In genomic region chr20:53597085-53597482, GRCh38 we compare ENCODE assay signal across 10 cellular contexts. TPM values are rescaled to one million over a fixed set of nuclear protein-coding genes. Genes with fewer than 3 reads are reported as not detected.
DNase-seq lines count a peak whose midpoint lies in the region; ATAC-seq, FAIRE-seq and TF ChIP-seq lines count a peak whose summit lies in the region.
"Had no signal": no experiment of that assay in that cellular context is flagged by ENCODE, and none has a peak within 500 bp of the region (broad histone marks: within the 10 kb centered on the region; RNA-seq: fewer than 3 reads in every experiment).

No MANE protein-coding gene starts in this region.

- TF ChIP-seq CTCF in HL-60 (IDR thresholded peaks at IDR 0.05; ENCODE audit: insufficient read depth, low read length) (no peak), fibroblast of the aortic adventitia (IDR thresholded peaks at IDR 0.05; ENCODE audit: insufficient read depth, low read length) (no peak)

- peaks cover 0 to 2% of the 10 kb centered on the region in 2 donors for H3K4me1 ChIP-seq in small intestine (ENCODE audit: control insufficient read depth in 2 of 2, insufficient read depth in 1 of 2, low read depth in 1 of 2, low read length in 1 of 2)
- H3K4me1 ChIP-seq in aorta (ENCODE audit: control insufficient read depth in 1 of 2, insufficient read depth in 2 of 2, low read length in 2 of 2): no peaks in the 10 kb centered on the region

- H3K36me3 ChIP-seq in small intestine (ENCODE audit: control insufficient read depth in 2 of 2, insufficient read depth in 2 of 2, low read length in 2 of 2): peaks cover 0 to 2% of the 10 kb centered on the region in 2 donors
- no peaks in the 10 kb centered on the region for H3K36me3 ChIP-seq in aorta (ENCODE audit: control insufficient read depth in 1 of 2, insufficient read depth in 2 of 2, low read length in 1 of 2)

- H3K27ac Mint-ChIP-seq in activated CD4-positive, alpha-beta memory T cell treated with anti-CD3 and anti-CD28 coated beads, Interleukin-2, amount 10 ng/mL, durations not matched to agents 7 days and 5 days: peak overlapping the region; percentile 1

- H3K27ac ChIP-seq in HL-60 (replicated peaks) (0 out of 2 replicates have a peak overlapping the region, but pooled peaks have one; percentile 11), small intestine (ENCODE audit: low read depth in 1 of 2, low read length in 1 of 2) (peak overlapping the region; percentile 46 to 70), aorta (ENCODE audit: low read depth in 1 of 2, low read length in 2 of 2) (no peak overlapping the region)

- no peak overlapping the region for H3K4me3 ChIP-seq in HL-60 (replicated peaks; ENCODE audit: insufficient read depth, low read length)
- H3K4me3 ChIP-seq in fibroblast of the aortic adventitia (ENCODE audit: low read depth, low read length): no peak overlapping the region
- peak overlapping the region in 1 of 2 donors; percentile 35 for H3K4me3 ChIP-seq in small intestine (ENCODE audit: low read depth in 1 of 2, low read length in 2 of 2)
- no peak overlapping the region for H3K4me3 ChIP-seq in aorta (ENCODE audit: low read length in 2 of 2)

- H3K36me3 Mint-ChIP-seq in activated CD4-positive, alpha-beta memory T cell treated with anti-CD3 and anti-CD28 coated beads, Interleukin-2, amount 10 ng/mL, durations not matched to agents 7 days and 5 days (ENCODE audit: low read depth): peaks cover 27% of the 10 kb centered on the region

- H3K4me3 Mint-ChIP-seq in activated CD4-positive, alpha-beta memory T cell treated with anti-CD3 and anti-CD28 coated beads, Interleukin-2, amount 10 ng/mL, durations not matched to agents 7 days and 5 days: no peak overlapping the region

- H3K27me3 Mint-ChIP-seq in activated CD4-positive, alpha-beta memory T cell treated with anti-CD3 and anti-CD28 coated beads, Interleukin-2, amount 10 ng/mL, durations not matched to agents 7 days and 5 days: no peaks in the 10 kb centered on the region

- H3K27me3 ChIP-seq in HL-60 (ENCODE audit: insufficient read depth, poor library complexity, severe bottlenecking) (no peaks in the 10 kb centered on the region), small intestine (ENCODE audit: control insufficient read depth in 2 of 2, insufficient read depth in 2 of 2, low read length in 2 of 2) (no peaks in the 10 kb centered on the region), aorta (ENCODE audit: control insufficient read depth in 1 of 2, insufficient read depth in 2 of 2, low read length in 1 of 2) (no peaks in the 10 kb centered on the region)

- H3K4me1 Mint-ChIP-seq in activated CD4-positive, alpha-beta memory T cell treated with anti-CD3 and anti-CD28 coated beads, Interleukin-2, amount 10 ng/mL, durations not matched to agents 7 days and 5 days: peaks cover 46% of the 10 kb centered on the region

- FAIRE-seq in small intestine (lab: Jason Lieb, UNC): no peak
- FAIRE-seq: GM18507 had no signal

- 18 to 42% (median 34%) methylated on average over 3 of the region's 3 CpGs for WGBS in small intestine, 3 donors
- WGBS in aorta, 2 donors: 13 to 20% methylated on average over 3 of the region's 3 CpGs

- H3K9me3 ChIP-seq in small intestine (ENCODE audit: control insufficient read depth, low read depth) (no peaks in the 10 kb centered on the region), aorta (ENCODE audit: control insufficient read depth, low read length) (no peaks in the 10 kb centered on the region)

- DNase-seq in HL-60 (ENCODE audit: low read depth in 1 of 2, low spot score in 1 of 2) (no peak), fibroblast of the aortic adventitia (ENCODE audit: low read depth) (peak; percentile 62), small intestine (peak; percentile 29), aorta (no peak), NCI-H1092 treated with DMSO at 0.1 percent for 48 hours (lab: John Stamatoyannopoulos, UW) (no peak), left colon (no peak)
- no peak for DNase-seq in activated CD4-positive, alpha-beta memory T cell treated with anti-CD3 and anti-CD28 coated beads, Interleukin-2, amount 10 ng/mL, durations not matched to agents 7 days and 5 days
- DNase-seq: NCI-H2081 had no signal

- H3K9me3 Mint-ChIP-seq in activated CD4-positive, alpha-beta memory T cell treated with anti-CD3 and anti-CD28 coated beads, Interleukin-2, amount 10 ng/mL, durations not matched to agents 7 days and 5 days: no peaks in the 10 kb centered on the region

- intact Hi-C loops in aorta (cut with DNase I) (no loop called here), left colon (cut with DNase I, micrococcal nuclease) (no loop called here)

- POLR2A ChIA-PET in activated CD4-positive, alpha-beta memory T cell treated with anti-CD3 and anti-CD28 coated beads, Interleukin-2, amount 10 ng/mL, durations not matched to agents 7 days and 5 days (lab: Charles Lee): interaction anchor here (0.7 to 7.1 kb wide), 10 partner anchors 9 to 303 kb away, joined by 3 to 89 read pairs (median 6); no protein-coding TSS in a partner anchor

- CTCF ChIA-PET in activated CD4-positive, alpha-beta memory T cell treated with anti-CD3 and anti-CD28 coated beads, Interleukin-2, amount 10 ng/mL, durations not matched to agents 7 days and 5 days (lab: Charles Lee): interaction anchor here (0.6 to 1.6 kb wide), 2 partner anchors 12 to 54 kb away, joined by 3 to 11 read pairs; no protein-coding TSS in a partner anchor

- ATAC-seq in aorta (ENCODE audit: low FRiP score): no peak
- no peak for ATAC-seq in GM21515 (IDR thresholded peaks at IDR 0.05; ENCODE audit: unreplicated experiment)
- no peak for ATAC-seq in left colon

RNA-seq across cellular contexts. Expression of gene ZNF217, which starts 3.4 kb away (rescaled TPM):
- total RNA-seq in activated CD4-positive, alpha-beta memory T cell treated with anti-CD3 and anti-CD28 coated beads, Interleukin-2, amount 10 ng/mL, durations not matched to agents 7 days and 5 days: 10 to 100 TPM; 89.5 to 90.4 TPM
- total RNA-seq in fibroblast of the aortic adventitia (ENCODE audit: low replicate concordance) (15.8 and 32.3 TPM in 2 replicates), aorta (10 to 100 TPM; 26.5 to 30.9 TPM), left colon (10 to 100 TPM; 58.2 to 70.0 TPM)
- polyA plus RNA-seq in small intestine (10 to 100 TPM in 1 of 3 donors, 1 to 10 TPM in 2; 4.1 to 12.0 (median 5.4) TPM), aorta (1 to 10 TPM; 3.4 to 4.0 TPM)

Comparison
In these comparisons a context has a peak if more than half of its experiments do, and no peak if none do; other contexts are left out.
1. DNase-seq: peak in fibroblast of the aortic adventitia (single experiment) and small intestine (single experiment); none in HL-60 (0 of 2), activated CD4-positive, alpha-beta memory T cell treated with anti-CD3 and anti-CD28 coated beads, Interleukin-2, amount 10 ng/mL, durations not matched to agents 7 days and 5 days (single experiment), aorta (0 of 2), NCI-H1092 treated with DMSO at 0.1 percent for 48 hours (single experiment) and left colon (0 of 2).
2. H3K27ac ChIP-seq: peak in HL-60 (single experiment) and small intestine (2 of 2); none in aorta (0 of 2).